Comparison of ENCODE assay signal across 8 cellular contexts in the genomic region with DNA sequence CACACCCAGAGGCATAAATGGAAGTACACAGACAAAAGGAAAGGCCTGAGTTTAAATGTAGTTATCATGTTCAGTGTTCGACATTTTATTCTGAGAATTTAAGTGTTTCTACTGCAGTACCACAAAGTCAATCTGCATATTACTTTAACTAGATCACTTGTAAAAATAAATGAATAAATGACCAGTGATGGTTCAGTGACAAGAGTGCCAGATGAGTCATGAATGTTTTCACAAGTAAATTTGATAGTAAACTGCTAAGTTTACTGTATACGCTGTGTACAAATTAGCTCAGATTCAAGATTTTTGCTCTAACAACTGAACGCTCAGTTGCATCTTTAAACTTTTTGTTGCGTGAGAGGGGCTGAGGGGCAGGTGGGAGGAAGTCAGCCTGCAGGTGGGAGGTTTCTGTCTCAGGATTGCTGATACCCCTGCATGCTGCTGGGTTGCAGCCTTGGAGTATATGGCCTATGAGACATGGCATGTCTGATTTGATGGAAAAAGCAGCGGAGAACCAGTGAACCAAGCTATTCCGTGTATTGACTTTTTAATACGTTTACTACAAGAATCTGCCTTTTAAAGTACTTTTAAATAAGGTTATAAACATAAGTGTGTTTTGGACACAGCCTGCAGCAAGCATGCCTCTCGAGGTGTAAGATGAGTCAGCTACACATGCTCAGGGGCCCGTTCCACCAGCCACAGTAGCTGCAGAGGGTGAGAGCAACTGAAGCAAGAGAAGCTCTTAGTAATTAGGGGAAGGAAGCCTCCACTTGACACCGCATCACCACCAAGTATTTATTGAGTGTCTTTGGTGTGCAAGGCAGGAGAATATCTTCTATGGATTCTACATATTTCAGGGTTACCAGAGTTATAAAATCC.
DNase-seq lines count a peak whose midpoint lies in the region; ATAC-seq, FAIRE-seq and TF ChIP-seq lines count a peak whose summit lies in the region.

No MANE protein-coding gene starts in this region.

- H3K27me3 ChIP-seq in endothelial cell of umbilical vein (ENCODE audit: control insufficient read depth in 2 of 2, insufficient read depth in 2 of 2, low read length in 2 of 2): no peaks in the 10 kb centered on the region
- no peaks in the 10 kb centered on the region for H3K27me3 ChIP-seq in colonic mucosa

- H3K9ac ChIP-seq in endothelial cell of umbilical vein (replicated peaks; ENCODE audit: extremely low read depth, insufficient read depth, low read length) (peak overlapping the region; percentile 75), colonic mucosa (ENCODE audit: low read depth in 2 of 2, low read length in 2 of 2) (no peak overlapping the region)

- H3K27me3 Mint-ChIP-seq in natural killer cell (ENCODE audit: low read depth in 2 of 2): peaks cover 4 to 20% of the 10 kb centered on the region in 2 donors

- H3K27ac ChIP-seq in endothelial cell of umbilical vein (ENCODE audit: insufficient read depth, low read depth, low read length) (peak overlapping the region; percentile 99), colonic mucosa (no peak overlapping the region)

- H3K79me2 ChIP-seq in endothelial cell of umbilical vein (ENCODE audit: control insufficient read depth, insufficient read depth, low read length): no peaks in the 10 kb centered on the region

- TF ChIP-seq CTCF in endothelial cell of umbilical vein (IDR thresholded peaks at IDR 0.05; ENCODE audit: extremely low read depth in 1 of 2, insufficient read depth in 1 of 2, low read depth in 1 of 2, low read length in 2 of 2): no peak
- TF ChIP-seq CTCF in natural killer cell (IDR thresholded peaks at IDR 0.05): no peak
- TF ChIP-seq CTCF in colonic mucosa (IDR thresholded peaks at IDR 0.05): no peak

- no peaks in the 10 kb centered on the region for H3K9me1 ChIP-seq in endothelial cell of umbilical vein (replicated peaks; ENCODE audit: control insufficient read depth, extremely low read depth, insufficient read depth, low read length)

- H3K36me3 Mint-ChIP-seq in natural killer cell: no peaks in the 10 kb centered on the region

- H3K4me2 ChIP-seq in endothelial cell of umbilical vein (ENCODE audit: insufficient read depth, low read length): peak overlapping the region; percentile 50

- H3K9me3 ChIP-seq in endothelial cell of umbilical vein (replicated peaks; ENCODE audit: control insufficient read depth, insufficient read depth, low read length) (no peaks in the 10 kb centered on the region), colonic mucosa (no peaks in the 10 kb centered on the region)

- H4K20me1 ChIP-seq in endothelial cell of umbilical vein (replicated peaks; ENCODE audit: control insufficient read depth, extremely low read depth, insufficient read depth, low read length): no peaks in the 10 kb centered on the region

- no peak overlapping the region for H3K4me3 Mint-ChIP-seq in natural killer cell

- POLR2A ChIA-PET in endothelial cell of umbilical vein (lab: Charles Lee): no interaction called here

- in situ Hi-C loops in Caki2 (cut with HindIII; ENCODE audit: low pct_unique_long_range_greater_than_20kb, low sequenced_read_pairs): no loop called here

- intact Hi-C loops in endothelial cell of umbilical vein (cut with micrococcal nuclease): loop anchor here (2.0 kb wide), 1 partner anchor 14 kb away; no protein-coding TSS in a partner anchor
- intact Hi-C loops in natural killer cell (cut with micrococcal nuclease): no loop called here
- intact Hi-C loops in colonic mucosa (cut with DNase I): no loop called here

- ATAC-seq in GM19468 (IDR thresholded peaks at IDR 0.05; ENCODE audit: extremely low read depth, unreplicated experiment) (peak; percentile 11), HG03575 (IDR thresholded peaks at IDR 0.05; ENCODE audit: extremely low read depth, insufficient number of reproducible peaks, low FRiP score, unreplicated experiment) (peak; percentile 55), natural killer cell (no peak)

- TF ChIP-seq POLR2A in endothelial cell of umbilical vein (IDR thresholded peaks at IDR 0.05; ENCODE audit: low read depth, low read length): no peak

- no peak overlapping the region for H3K27ac Mint-ChIP-seq in natural killer cell

- no peaks in the 10 kb centered on the region for H3K9me3 Mint-ChIP-seq in natural killer cell

- FAIRE-seq in endothelial cell of umbilical vein (lab: Jason Lieb, UNC): peak; percentile 68

- BruUV-seq in endothelial cell of umbilical vein (replicated peaks; lab: Mats Ljungman, UMichigan): no TSS peak

- no peak overlapping the region for H2AFZ ChIP-seq in endothelial cell of umbilical vein (ENCODE audit: low read depth, low read length)

- peaks cover 44% of the 10 kb centered on the region for H3K4me1 ChIP-seq in endothelial cell of umbilical vein (ENCODE audit: control insufficient read depth, extremely low read depth, insufficient read depth, low read length)
- peaks cover 7% of the 10 kb centered on the region for H3K4me1 ChIP-seq in colonic mucosa

- peak; percentile 52 for DNase-seq in Caki2 (ENCODE audit: low read depth)
- DNase-seq in endothelial cell of umbilical vein (ENCODE audit: low read depth, low spot score): peak; percentile 68
- no peak for DNase-seq in natural killer cell
- DNase-seq in colonic mucosa: no peak
- DNase-seq in superior temporal gyrus (ENCODE audit: extremely low spot score): no peak
- no peak for DNase-seq in NCI-H1048 (lab: John Stamatoyannopoulos, UW)

- H3K36me3 ChIP-seq in endothelial cell of umbilical vein (ENCODE audit: control insufficient read depth in 2 of 2, extremely low read depth in 1 of 2, insufficient read depth in 2 of 2, low read length in 2 of 2) (no peaks in the 10 kb centered on the region), colonic mucosa (no peaks in the 10 kb centered on the region)

- H3K4me3 ChIP-seq in endothelial cell of umbilical vein (replicated peaks in 1 of 3; ENCODE audit: insufficient read depth in 1 of 3, low read depth in 1 of 3, low read length in 3 of 3) (no peak overlapping the region), colonic mucosa (no peak overlapping the region)

- dilution Hi-C loops in endothelial cell of umbilical vein (cut with MboI; ENCODE audit: extremely low pct_ligation_motif_present, low sequenced_read_pairs): no loop called here

- CTCF ChIA-PET in endothelial cell of umbilical vein (lab: Charles Lee): interaction anchor here (0.7 to 2.6 kb wide), 8 partner anchors 13 to 330 kb away, joined by 3 to 8 read pairs (median 4); no protein-coding TSS in a partner anchor

- H3K4me1 Mint-ChIP-seq in natural killer cell: no peaks in the 10 kb centered on the region

TF ChIP-seq in endothelial cell of umbilical vein, 7 proteins besides CTCF, POLR2A, EP300 and RAD21:
- no peak for TF ChIP-seq GATA2 (IDR thresholded peaks at IDR 0.05; ENCODE audit: insufficient read depth, insufficient read length, low read depth, low read length)
- peak; percentile 50 for TF ChIP-seq FOS (IDR thresholded peaks at IDR 0.05; ENCODE audit: borderline replicate concordance, insufficient read depth, low read length)
- TF ChIP-seq, protein P1, sequence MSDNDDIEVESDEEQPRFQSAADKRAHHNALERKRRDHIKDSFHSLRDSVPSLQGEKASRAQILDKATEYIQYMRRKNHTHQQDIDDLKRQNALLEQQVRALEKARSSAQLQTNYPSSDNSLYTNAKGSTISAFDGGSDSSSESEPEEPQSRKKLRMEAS (IDR thresholded peaks at IDR 0.05; ENCODE audit: insufficient read depth, insufficient read length): no peak
- no peak for TF ChIP-seq EZH2 (IDR thresholded peaks at IDR 0.05; ENCODE audit: borderline replicate concordance, low read depth, low read length, severe bottlenecking)
- TF ChIP-seq JUN (IDR thresholded peaks at IDR 0.05; ENCODE audit: borderline replicate concordance, insufficient read depth, insufficient read length, low read depth): peak; percentile 28
- TF ChIP-seq POLR2AphosphoS5 (IDR thresholded peaks at IDR 0.05; ENCODE audit: insufficient read depth, low read depth, low read length): peak; percentile 18
- no peak for TF ChIP-seq MYC (IDR thresholded peaks at IDR 0.05; ENCODE audit: low read depth, low read length)

Comparison
In these comparisons a context has a peak if more than half of its experiments do, and no peak if none do; other contexts are left out.
1. DNase-seq: peak in Caki2 (single experiment) and endothelial cell of umbilical vein (single experiment); none in natural killer cell (single experiment), colonic mucosa (single experiment), superior temporal gyrus (single experiment) and NCI-H1048 (single experiment).
2. ATAC-seq: peak in GM19468 (single experiment) and HG03575 (single experiment); none in natural killer cell (0 of 3).